In the genomic region with DNA sequence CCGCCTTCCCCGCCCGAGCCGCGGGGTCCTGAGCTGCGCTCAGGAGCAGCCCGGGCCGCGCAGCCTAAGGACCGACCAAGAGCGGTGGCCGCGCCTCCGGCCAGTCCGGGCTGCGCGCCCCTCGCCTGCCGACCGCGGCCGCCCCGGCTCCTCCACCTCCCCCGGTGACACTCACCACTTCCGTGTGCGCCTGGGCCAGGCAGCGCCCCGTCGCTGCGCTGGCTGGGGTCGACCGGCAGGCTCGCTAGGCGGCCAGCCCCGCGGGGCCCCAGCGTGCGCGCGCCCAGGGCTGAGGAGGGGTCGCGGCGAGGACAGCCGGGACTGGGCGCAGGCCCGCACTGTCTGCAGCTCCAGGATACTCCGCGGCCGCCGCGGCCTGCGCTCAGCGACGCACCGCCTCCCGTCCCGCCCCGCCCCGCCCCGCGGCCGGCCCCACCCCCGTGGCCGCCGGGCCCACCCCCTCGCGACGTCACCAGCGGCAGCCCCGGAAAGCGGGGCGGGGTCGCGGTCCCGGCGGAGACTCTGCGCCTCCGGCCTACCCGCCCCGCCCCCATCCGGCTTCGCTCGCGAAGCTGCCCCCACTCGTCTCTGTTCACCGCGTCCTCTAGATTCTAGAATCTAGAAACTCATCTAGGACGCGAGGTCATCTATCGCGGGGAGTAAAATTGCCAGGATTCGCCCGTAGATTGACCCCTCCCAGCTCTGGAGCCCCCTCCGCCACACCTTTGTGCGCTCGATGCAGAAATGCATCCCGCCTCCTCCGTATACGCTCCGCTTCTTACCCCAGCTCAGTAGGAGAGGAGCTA, we compare ENCODE assay signal across 1 cellular context.
TF ChIP-seq lines count a peak whose summit lies in the region.

Gene JAK1, minus strand, starts transcription at position 392 of the 806 bp plus-strand sequence. CDS start 80,285 bp downstream, outside the sequence.

TF ChIP-seq in GM12878, 131 proteins besides CTCF, POLR2A, EP300 and RAD21 (continued from another document):
- TF ChIP-seq IRF3 (IDR thresholded peaks at IDR 0.05) (no peak), BACH1 (IDR thresholded peaks at IDR 0.05; ENCODE audit: borderline replicate concordance) (peak; percentile 77), TCF3 (IDR thresholded peaks at IDR 0.05; ENCODE audit: borderline replicate concordance, insufficient read depth, low read depth, low read length) (no peak), LARP7 (IDR thresholded peaks at IDR 0.05) (peak; percentile 89), ESRRA (IDR thresholded peaks at IDR 0.05; ENCODE audit: low read length) (no peak), YY1 (IDR thresholded peaks at IDR 0.05; ENCODE audit: low read depth, low read length) (no peak), NR2C1 (IDR thresholded peaks at IDR 0.05) (0 out of 2 replicates have a peak, but pooled peaks have one; percentile 13), ZNF217 (IDR thresholded peaks at IDR 0.05) (peak; percentile 68), FOXK2 (IDR thresholded peaks at IDR 0.05) (no peak), TCF12 (IDR thresholded peaks at IDR 0.05; ENCODE audit: low read depth, low read length) (no peak), BHLHE40 (IDR thresholded peaks at IDR 0.05; ENCODE audit: borderline replicate concordance in 1 of 2, low read depth in 2 of 2, low read length in 1 of 2) (peak in 1 of 2 experiments; percentile 61; a peak in 2 of 4 replicates)
- TF ChIP-seq, protein P1, sequence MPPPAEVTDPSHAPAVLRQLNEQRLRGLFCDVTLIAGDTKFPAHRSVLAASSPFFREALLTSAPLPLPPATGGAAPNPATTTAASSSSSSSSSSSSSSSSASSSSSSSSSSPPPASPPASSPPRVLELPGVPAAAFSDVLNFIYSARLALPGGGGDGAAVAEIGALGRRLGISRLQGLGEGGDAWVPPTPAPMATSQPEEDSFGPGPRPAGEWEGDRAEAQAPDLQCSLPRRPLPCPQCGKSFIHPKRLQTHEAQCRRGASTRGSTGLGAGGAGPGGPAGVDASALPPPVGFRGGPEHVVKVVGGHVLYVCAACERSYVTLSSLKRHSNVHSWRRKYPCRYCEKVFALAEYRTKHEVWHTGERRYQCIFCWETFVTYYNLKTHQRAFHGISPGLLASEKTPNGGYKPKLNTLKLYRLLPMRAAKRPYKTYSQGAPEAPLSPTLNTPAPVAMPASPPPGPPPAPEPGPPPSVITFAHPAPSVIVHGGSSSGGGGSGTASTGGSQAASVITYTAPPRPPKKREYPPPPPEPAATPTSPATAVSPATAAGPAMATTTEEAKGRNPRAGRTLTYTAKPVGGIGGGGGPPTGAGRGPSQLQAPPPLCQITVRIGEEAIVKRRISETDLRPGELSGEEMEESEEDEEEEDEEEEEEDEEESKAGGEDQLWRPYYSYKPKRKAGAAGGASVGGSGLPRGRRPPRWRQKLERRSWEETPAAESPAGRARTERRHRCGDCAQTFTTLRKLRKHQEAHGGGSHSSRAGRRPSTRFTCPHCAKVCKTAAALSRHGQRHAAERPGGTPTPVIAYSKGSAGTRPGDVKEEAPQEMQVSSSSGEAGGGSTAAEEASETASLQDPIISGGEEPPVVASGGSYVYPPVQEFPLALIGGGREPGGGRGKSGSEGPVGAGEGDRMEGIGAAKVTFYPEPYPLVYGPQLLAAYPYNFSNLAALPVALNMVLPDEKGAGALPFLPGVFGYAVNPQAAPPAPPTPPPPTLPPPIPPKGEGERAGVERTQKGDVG (CRISPR knock-in tag; IDR thresholded peaks at IDR 0.05), result no peak
- TF ChIP-seq, protein P2, sequence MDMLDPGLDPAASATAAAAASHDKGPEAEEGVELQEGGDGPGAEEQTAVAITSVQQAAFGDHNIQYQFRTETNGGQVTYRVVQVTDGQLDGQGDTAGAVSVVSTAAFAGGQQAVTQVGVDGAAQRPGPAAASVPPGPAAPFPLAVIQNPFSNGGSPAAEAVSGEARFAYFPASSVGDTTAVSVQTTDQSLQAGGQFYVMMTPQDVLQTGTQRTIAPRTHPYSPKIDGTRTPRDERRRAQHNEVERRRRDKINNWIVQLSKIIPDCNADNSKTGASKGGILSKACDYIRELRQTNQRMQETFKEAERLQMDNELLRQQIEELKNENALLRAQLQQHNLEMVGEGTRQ (IDR thresholded peaks at IDR 0.05; ENCODE audit: borderline replicate concordance, low read depth, low read length), result no peak
- TF ChIP-seq, protein P3, sequence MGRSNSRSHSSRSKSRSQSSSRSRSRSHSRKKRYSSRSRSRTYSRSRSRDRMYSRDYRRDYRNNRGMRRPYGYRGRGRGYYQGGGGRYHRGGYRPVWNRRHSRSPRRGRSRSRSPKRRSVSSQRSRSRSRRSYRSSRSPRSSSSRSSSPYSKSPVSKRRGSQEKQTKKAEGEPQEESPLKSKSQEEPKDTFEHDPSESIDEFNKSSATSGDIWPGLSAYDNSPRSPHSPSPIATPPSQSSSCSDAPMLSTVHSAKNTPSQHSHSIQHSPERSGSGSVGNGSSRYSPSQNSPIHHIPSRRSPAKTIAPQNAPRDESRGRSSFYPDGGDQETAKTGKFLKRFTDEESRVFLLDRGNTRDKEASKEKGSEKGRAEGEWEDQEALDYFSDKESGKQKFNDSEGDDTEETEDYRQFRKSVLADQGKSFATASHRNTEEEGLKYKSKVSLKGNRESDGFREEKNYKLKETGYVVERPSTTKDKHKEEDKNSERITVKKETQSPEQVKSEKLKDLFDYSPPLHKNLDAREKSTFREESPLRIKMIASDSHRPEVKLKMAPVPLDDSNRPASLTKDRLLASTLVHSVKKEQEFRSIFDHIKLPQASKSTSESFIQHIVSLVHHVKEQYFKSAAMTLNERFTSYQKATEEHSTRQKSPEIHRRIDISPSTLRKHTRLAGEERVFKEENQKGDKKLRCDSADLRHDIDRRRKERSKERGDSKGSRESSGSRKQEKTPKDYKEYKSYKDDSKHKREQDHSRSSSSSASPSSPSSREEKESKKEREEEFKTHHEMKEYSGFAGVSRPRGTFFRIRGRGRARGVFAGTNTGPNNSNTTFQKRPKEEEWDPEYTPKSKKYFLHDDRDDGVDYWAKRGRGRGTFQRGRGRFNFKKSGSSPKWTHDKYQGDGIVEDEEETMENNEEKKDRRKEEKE (IDR thresholded peaks at IDR 0.05), result no peak
